ENCODE assay signal across 15 cellular contexts in genomic region chr20:36035720-36036119, GRCh38.
DNase-seq lines count a peak whose midpoint lies in the region; ATAC-seq and TF ChIP-seq lines count a peak whose summit lies in the region.
"Had no signal": no experiment of that assay in that cellular context is flagged by ENCODE, and none has a peak within 500 bp of the region (broad histone marks: within the 10 kb centered on the region; RNA-seq: fewer than 3 reads in every experiment).

No MANE protein-coding gene starts in this region.

- H3K9me3 ChIP-seq in body of pancreas, result no peaks in the 10 kb centered on the region
- no peaks in the 10 kb centered on the region for H3K9me3 ChIP-seq in H9 (ENCODE audit: control insufficient read depth, low read depth, low read length)

- H3K4me1 ChIP-seq in mesendoderm (ENCODE audit: control insufficient read depth, low read depth, low read length) (no peaks in the 10 kb centered on the region), body of pancreas (no peaks in the 10 kb centered on the region), H9 (ENCODE audit: insufficient read depth, low read length) (no peaks in the 10 kb centered on the region)

- TF ChIP-seq POLR2A in body of pancreas (IDR thresholded peaks at IDR 0.05), result no peak

- no peak overlapping the region for H2AFZ ChIP-seq in H9 (ENCODE audit: low read length)

- H3K56ac ChIP-seq in mesendoderm (ENCODE audit: low read length), result no peak overlapping the region
- H3K56ac ChIP-seq in H9 (ENCODE audit: insufficient read length, low read depth, low read length), result no peak overlapping the region

- H3K23ac ChIP-seq in mesendoderm (ENCODE audit: low read length) (no peak overlapping the region), H9 (ENCODE audit: insufficient read length, low read depth, low read length) (no peak overlapping the region)

- no peaks in the 10 kb centered on the region for H3K79me2 ChIP-seq in mesendoderm (ENCODE audit: control insufficient read depth, insufficient read depth, low read length)
- H3K79me2 ChIP-seq in H9 (ENCODE audit: insufficient read depth, low read length), result no peaks in the 10 kb centered on the region

- H3K27me3 Mint-ChIP-seq in H9 (ENCODE audit: low read depth), result no peaks in the 10 kb centered on the region; the same call in 1 of the 2 replicates

- H3K14ac ChIP-seq in H9 (ENCODE audit: insufficient read depth, low read length), result no peak overlapping the region

- H3K4me2 ChIP-seq in mesendoderm (ENCODE audit: low read length) (no peak overlapping the region), H9 (ENCODE audit: insufficient read depth, insufficient read length, low read length) (no peak overlapping the region)

- WGBS in mesendoderm (ENCODE audit: extremely low coverage, insufficient coverage, low lambda C conversion rate), result no CpG with 5 or more reads among the region's 2 CpGs
- WGBS in body of pancreas, 2 donors, result 56 to 100% methylated on average over 1 to 2 of the region's 2 CpGs
- WGBS in H9 (ENCODE audit: extremely low coverage, insufficient read length, low lambda C conversion rate), result no CpG with 5 or more reads among the region's 2 CpGs

- H2BK15ac ChIP-seq in mesendoderm (replicated peaks; ENCODE audit: low read depth), result no peak overlapping the region
- no peak overlapping the region for H2BK15ac ChIP-seq in H9 (ENCODE audit: low read depth, low read length)

- H3K27me3 ChIP-seq in mesendoderm (ENCODE audit: insufficient read depth, low read length, poor library complexity) (no peaks in the 10 kb centered on the region), body of pancreas (no peaks in the 10 kb centered on the region), H9 (ENCODE audit: insufficient read depth, low read length) (no peaks in the 10 kb centered on the region)

- H3K27ac Mint-ChIP-seq in H9, result no peak overlapping the region

- no peaks in the 10 kb centered on the region for H3K36me3 Mint-ChIP-seq in H9 (ENCODE audit: insufficient read depth in 1 of 3, low read depth in 3 of 3)
- H3K36me3 Mint-ChIP-seq: activated naive CD4-positive, alpha-beta T cell treated with anti-CD3 and anti-CD28 coated beads, Interleukin-2, amount 50 U/mL, for 72 hours had no signal

- H4K91ac ChIP-seq in H9 (ENCODE audit: insufficient read length, low read depth, low read length), result no peak overlapping the region

- no peaks in the 10 kb centered on the region for H3K4me1 Mint-ChIP-seq in H9

- H3K36me3 ChIP-seq in mesendoderm (ENCODE audit: control insufficient read depth, insufficient read depth, low read length), result no peaks in the 10 kb centered on the region
- H3K36me3 ChIP-seq in body of pancreas (replicated peaks in 1 of 2; ENCODE audit: insufficient read depth in 1 of 2, low read depth in 2 of 2), result no peaks in the 10 kb centered on the region

- no peak overlapping the region for H3T11ph ChIP-seq in H9 (ENCODE audit: low read length)

- intact Hi-C loops in body of pancreas (cut with DNase I), result no loop called here

- H2BK120ac ChIP-seq in mesendoderm (ENCODE audit: low read depth, low read length) (no peak overlapping the region), H9 (ENCODE audit: low read depth, low read length, poor library complexity, severe bottlenecking) (no peak overlapping the region)

- H3K27ac ChIP-seq in mesendoderm (ENCODE audit: low read depth, low read length), result no peak overlapping the region
- H3K27ac ChIP-seq in body of pancreas, result no peak overlapping the region
- no peak overlapping the region for H3K27ac ChIP-seq in H9 (ENCODE audit: insufficient read length, low read depth, low read length)
- H3K27ac ChIP-seq: VCaP had no signal

- CTCF ChIA-PET in HEK293T (lab: Yijun Ruan, JAX), result interaction anchor here (0.6 to 1.0 kb wide), 2 partner anchors 12 to 101 kb away, joined by 3 to 6 read pairs; no protein-coding TSS in a partner anchor

- no peak overlapping the region for H3K4ac ChIP-seq in mesendoderm (ENCODE audit: low read depth, low read length)
- no peak overlapping the region for H3K4ac ChIP-seq in H9 (ENCODE audit: low read depth, low read length)

- DNase-seq in AG08395 (ENCODE audit: low spot score) (peak; percentile 28), HK-2 (ENCODE audit: unreplicated experiment) (peak; percentile 78), OCI-M1 (lab: John Stamatoyannopoulos, UW) (peak; percentile 24), epithelial cell of esophagus (ENCODE audit: low read depth) (peak; percentile 95), mesendoderm (no peak), body of pancreas (no peak), H9 (no peak), HEK293T (ENCODE audit: extremely low spot score) (no peak)
- DNase-seq: NCI-H1694 treated with DMSO at 0.1 percent for 48 hours; NCI-H510A treated with DMSO at 0.1 percent for 48 hours; SHP77; stimulated activated CD4-positive, alpha-beta T cell treated with anti-CD3 and anti-CD28 coated beads, Interleukin-15, amount 100 ng/mL, for 24 hours had no signal

- no peak for ATAC-seq in body of pancreas
- ATAC-seq: left lobe of liver had no signal

- H4K8ac ChIP-seq in mesendoderm (ENCODE audit: low read depth, low read length) (no peak overlapping the region), H9 (replicated peaks; ENCODE audit: insufficient read length, low read depth, low read length) (no peak overlapping the region)

- POLR2A ChIA-PET in HEK293T (lab: Yijun Ruan, JAX), result no interaction called here

- no peak overlapping the region for H4K5ac ChIP-seq in mesendoderm (ENCODE audit: low read length)
- H4K5ac ChIP-seq in H9 (ENCODE audit: insufficient read length, low read depth, low read length), result no peak overlapping the region

- H4K20me1 ChIP-seq in H9 (ENCODE audit: control insufficient read depth, insufficient read depth, insufficient read length), result no peaks in the 10 kb centered on the region

- H3K79me1 ChIP-seq in mesendoderm (ENCODE audit: low read length) (no peaks in the 10 kb centered on the region), H9 (ENCODE audit: insufficient read depth, low read depth, low read length, poor library complexity, severe bottlenecking) (no peaks in the 10 kb centered on the region)

- no peaks in the 10 kb centered on the region for H3K9me3 Mint-ChIP-seq in H9
- H3K9me3 Mint-ChIP-seq: activated naive CD4-positive, alpha-beta T cell treated with anti-CD3 and anti-CD28 coated beads, Interleukin-2, amount 50 U/mL, for 72 hours had no signal

- H3K9ac ChIP-seq in mesendoderm (ENCODE audit: low read length) (no peak overlapping the region), H9 (ENCODE audit: extremely low read depth, insufficient read length, low read length) (no peak overlapping the region)

- H2BK5ac ChIP-seq in mesendoderm (ENCODE audit: low read length), result no peak overlapping the region
- H2BK5ac ChIP-seq in H9 (ENCODE audit: insufficient read length, low read length), result no peak overlapping the region

- no peaks in the 10 kb centered on the region for H3K23me2 ChIP-seq in H9 (ENCODE audit: insufficient read length, low read depth, low read length, poor library complexity, severe bottlenecking)

- H3K4me3 Mint-ChIP-seq in H9, result no peak overlapping the region

- TF ChIP-seq CTCF in epithelial cell of esophagus (IDR thresholded peaks at IDR 0.05; ENCODE audit: insufficient read depth, low read depth, low read length, missing control alignments), result no peak
- no peak for TF ChIP-seq CTCF in body of pancreas (IDR thresholded peaks at IDR 0.05)
- no peak for TF ChIP-seq CTCF in H9 (conservative IDR thresholded peaks at IDR 0.05)

- H2AK5ac ChIP-seq in mesendoderm (ENCODE audit: low read length) (no peak overlapping the region), H9 (ENCODE audit: insufficient read length, low read length) (no peak overlapping the region)

- no peak overlapping the region for H2BK12ac ChIP-seq in H9 (ENCODE audit: insufficient read length, low read depth, low read length)

- H3K18ac ChIP-seq in mesendoderm (ENCODE audit: low read length) (no peak overlapping the region), H9 (ENCODE audit: insufficient read length, low read depth, low read length) (no peak overlapping the region)

- no peak overlapping the region for H3K4me3 ChIP-seq in epithelial cell of esophagus (ENCODE audit: low read length)
- H3K4me3 ChIP-seq in mesendoderm (ENCODE audit: low read length), result no peak overlapping the region
- no peak overlapping the region for H3K4me3 ChIP-seq in body of pancreas

- H2BK20ac ChIP-seq in H9 (ENCODE audit: low read depth, low read length, poor library complexity, severe bottlenecking), result no peak overlapping the region

TF ChIP-seq in HEK293T, 16 proteins besides CTCF, POLR2A, EP300 and RAD21:
- TF ChIP-seq FOXK2 (IDR thresholded peaks at IDR 0.05), result no peak
- TF ChIP-seq ZNF384 (IDR thresholded peaks at IDR 0.05), result no peak
- no peak for TF ChIP-seq LEF1 (IDR thresholded peaks at IDR 0.05; ENCODE audit: borderline replicate concordance)
- TF ChIP-seq SP1 (IDR thresholded peaks at IDR 0.05), result no peak
- TF ChIP-seq HDGF (IDR thresholded peaks at IDR 0.05; ENCODE audit: borderline replicate concordance), result no peak
- TF ChIP-seq ELF4 (IDR thresholded peaks at IDR 0.05), result no peak
- no peak for TF ChIP-seq TARDBP (IDR thresholded peaks at IDR 0.05)
- no peak for TF ChIP-seq SUZ12 (IDR thresholded peaks at IDR 0.05)
- no peak for TF ChIP-seq CTBP1 (IDR thresholded peaks at IDR 0.05; ENCODE audit: borderline replicate concordance)
- no peak for TF ChIP-seq ARNT (IDR thresholded peaks at IDR 0.05)
- TF ChIP-seq BHLHE40 (IDR thresholded peaks at IDR 0.05; ENCODE audit: borderline replicate concordance), result no peak

Comparison
In these comparisons a context has a peak if more than half of its experiments do, and no peak if none do; other contexts are left out.
1. DNase-seq: peak in AG08395 (single experiment), HK-2 (single experiment), OCI-M1 (single experiment) and epithelial cell of esophagus (single experiment); none in mesendoderm (single experiment), body of pancreas (0 of 4), H9 (single experiment) and HEK293T (single experiment).